In the genomic region with DNA sequence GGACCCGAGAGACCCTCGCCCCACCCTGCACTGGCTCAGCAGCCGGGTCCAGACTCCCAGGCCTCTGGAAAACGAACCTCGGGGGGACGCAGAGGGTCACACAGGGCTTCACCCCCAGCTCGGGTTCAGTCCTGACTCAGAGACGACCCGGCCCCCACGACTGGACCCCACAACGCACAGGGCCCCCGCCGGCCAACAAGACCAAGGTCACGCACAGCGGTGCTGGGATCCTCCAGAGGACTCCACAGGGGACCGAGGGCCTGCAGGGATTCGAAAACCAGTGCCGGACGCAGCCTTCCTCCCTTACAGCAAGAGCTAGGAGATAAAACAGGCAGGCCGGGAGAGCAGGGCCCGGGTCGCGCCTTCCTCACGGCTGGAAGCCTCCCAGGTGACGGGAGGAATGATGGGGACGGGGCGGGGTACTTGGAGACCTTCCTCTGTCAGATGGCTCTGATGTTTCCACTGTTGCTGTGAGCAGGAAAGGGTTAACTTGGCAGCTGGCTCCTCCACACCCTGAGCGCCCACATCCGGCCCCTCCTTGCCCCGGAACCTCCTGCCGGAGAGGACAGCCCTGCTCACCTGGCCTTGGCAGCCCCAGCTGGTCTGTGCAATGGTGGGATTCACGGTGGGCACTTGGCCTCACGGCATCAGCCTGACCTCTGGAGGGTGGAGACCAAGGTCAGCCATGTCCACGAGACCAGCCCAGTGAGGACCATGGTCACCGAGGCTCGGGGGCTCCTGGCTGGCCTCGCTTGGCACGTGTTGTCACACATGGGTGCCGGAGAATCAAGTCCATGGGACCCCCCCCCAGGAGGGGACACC, we compare ENCODE assay signal across 1 cellular context.
A peak's percentile ranks its signal among the peaks of the same experiment; 100 is the strongest.
TF ChIP-seq lines count a peak whose summit lies in the region.

No MANE protein-coding gene starts in this region.

TF ChIP-seq in HepG2, 621 proteins besides CTCF, POLR2A, EP300 and RAD21 (continues in another document):
- TF ChIP-seq ETV5 (CRISPR knock-in tag; IDR thresholded peaks at IDR 0.05; ENCODE audit: borderline replicate concordance): peak; percentile 65
- TF ChIP-seq DR1 (CRISPR knock-in tag; IDR thresholded peaks at IDR 0.05): no peak
- no peak for TF ChIP-seq ATF7 (IDR thresholded peaks at IDR 0.05)
- no peak for TF ChIP-seq ATF7 (CRISPR knock-in tag; IDR thresholded peaks at IDR 0.05)
- no peak for TF ChIP-seq SRSF1 (optimal IDR thresholded peaks at IDR 0.05; ENCODE audit: low read depth, low read length)
- 0 out of 2 replicates have a peak, but pooled peaks have one; percentile 49 for TF ChIP-seq ZNF546 (CRISPR knock-in tag; conservative IDR thresholded peaks at IDR 0.05)
- no peak for TF ChIP-seq PRDM4 (CRISPR knock-in tag; IDR thresholded peaks at IDR 0.05; ENCODE audit: borderline replicate concordance)
- TF ChIP-seq PRPF4 (IDR thresholded peaks at IDR 0.05; ENCODE audit: low read depth, low read length, poor library complexity, severe bottlenecking): no peak
- TF ChIP-seq NFIB (CRISPR knock-in tag; IDR thresholded peaks at IDR 0.05; ENCODE audit: borderline replicate concordance): no peak
- no peak for TF ChIP-seq ZBTB38 (CRISPR knock-in tag; IDR thresholded peaks at IDR 0.05)
- TF ChIP-seq ZNF784 (CRISPR knock-in tag; IDR thresholded peaks at IDR 0.05; ENCODE audit: borderline replicate concordance): no peak
- TF ChIP-seq ZSCAN25 (CRISPR knock-in tag; IDR thresholded peaks at IDR 0.05): no peak
- no peak for TF ChIP-seq SNAPC2 (CRISPR knock-in tag; IDR thresholded peaks at IDR 0.05)
- no peak for TF ChIP-seq ZBTB25 (CRISPR knock-in tag; IDR thresholded peaks at IDR 0.05)
- no peak for TF ChIP-seq RARA (CRISPR knock-in tag; IDR thresholded peaks at IDR 0.05)
- TF ChIP-seq, protein P1, sequence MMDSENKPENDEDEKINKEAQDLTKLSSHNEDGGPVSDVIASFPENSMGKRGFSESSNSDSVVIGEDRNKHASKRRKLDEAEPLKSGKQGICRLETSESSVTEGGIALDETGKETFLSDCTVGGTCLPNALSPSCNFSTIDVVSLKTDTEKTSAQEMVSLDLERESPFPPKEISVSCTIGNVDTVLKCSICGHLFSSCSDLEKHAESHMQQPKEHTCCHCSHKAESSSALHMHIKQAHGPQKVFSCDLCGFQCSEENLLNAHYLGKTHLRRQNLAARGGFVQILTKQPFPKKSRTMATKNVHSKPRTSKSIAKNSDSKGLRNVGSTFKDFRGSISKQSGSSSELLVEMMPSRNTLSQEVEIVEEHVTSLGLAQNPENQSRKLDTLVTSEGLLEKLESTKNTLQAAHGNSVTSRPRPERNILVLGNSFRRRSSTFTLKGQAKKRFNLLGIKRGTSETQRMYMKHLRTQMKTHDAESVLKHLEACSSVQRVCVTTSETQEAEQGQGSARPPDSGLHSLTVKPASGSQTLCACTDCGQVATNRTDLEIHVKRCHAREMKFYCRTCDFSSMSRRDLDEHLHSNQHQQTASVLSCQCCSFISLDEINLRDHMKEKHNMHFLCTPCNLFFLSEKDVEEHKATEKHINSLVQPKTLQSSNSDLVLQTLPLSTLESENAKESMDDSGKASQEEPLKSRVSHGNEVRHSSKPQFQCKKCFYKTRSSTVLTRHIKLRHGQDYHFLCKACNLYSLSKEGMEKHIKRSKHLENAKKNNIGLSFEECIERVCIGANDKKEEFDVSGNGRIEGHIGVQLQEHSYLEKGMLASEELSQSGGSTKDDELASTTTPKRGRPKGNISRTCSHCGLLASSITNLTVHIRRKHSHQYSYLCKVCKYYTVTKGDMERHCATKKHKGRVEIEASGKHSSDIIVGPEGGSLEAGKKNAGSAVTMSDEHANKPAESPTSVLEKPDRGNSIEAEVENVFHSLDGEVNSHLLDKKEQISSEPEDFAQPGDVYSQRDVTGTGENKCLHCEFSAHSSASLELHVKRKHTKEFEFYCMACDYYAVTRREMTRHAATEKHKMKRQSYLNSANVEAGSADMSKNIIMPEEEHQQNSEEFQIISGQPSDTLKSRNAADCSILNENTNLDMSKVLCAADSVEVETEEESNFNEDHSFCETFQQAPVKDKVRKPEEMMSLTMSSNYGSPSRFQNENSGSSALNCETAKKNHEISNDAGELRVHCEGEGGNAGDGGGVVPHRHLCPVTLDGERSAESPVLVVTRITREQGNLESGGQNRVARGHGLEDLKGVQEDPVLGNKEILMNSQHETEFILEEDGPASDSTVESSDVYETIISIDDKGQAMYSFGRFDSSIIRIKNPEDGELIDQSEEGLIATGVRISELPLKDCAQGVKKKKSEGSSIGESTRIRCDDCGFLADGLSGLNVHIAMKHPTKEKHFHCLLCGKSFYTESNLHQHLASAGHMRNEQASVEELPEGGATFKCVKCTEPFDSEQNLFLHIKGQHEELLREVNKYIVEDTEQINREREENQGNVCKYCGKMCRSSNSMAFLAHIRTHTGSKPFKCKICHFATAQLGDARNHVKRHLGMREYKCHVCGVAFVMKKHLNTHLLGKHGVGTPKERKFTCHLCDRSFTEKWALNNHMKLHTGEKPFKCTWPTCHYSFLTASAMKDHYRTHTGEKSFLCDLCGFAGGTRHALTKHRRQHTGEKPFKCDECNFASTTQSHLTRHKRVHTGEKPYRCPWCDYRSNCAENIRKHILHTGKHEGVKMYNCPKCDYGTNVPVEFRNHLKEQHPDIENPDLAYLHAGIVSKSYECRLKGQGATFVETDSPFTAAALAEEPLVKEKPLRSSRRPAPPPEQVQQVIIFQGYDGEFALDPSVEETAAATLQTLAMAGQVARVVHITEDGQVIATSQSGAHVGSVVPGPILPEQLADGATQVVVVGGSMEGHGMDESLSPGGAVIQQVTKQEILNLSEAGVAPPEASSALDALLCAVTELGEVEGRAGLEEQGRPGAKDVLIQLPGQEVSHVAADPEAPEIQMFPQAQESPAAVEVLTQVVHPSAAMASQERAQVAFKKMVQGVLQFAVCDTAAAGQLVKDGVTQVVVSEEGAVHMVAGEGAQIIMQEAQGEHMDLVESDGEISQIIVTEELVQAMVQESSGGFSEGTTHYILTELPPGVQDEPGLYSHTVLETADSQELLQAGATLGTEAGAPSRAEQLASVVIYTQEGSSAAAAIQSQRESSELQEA (CRISPR knock-in tag; IDR thresholded peaks at IDR 0.05; ENCODE audit: not compliant biosample characterization): no peak
- TF ChIP-seq, protein P2, sequence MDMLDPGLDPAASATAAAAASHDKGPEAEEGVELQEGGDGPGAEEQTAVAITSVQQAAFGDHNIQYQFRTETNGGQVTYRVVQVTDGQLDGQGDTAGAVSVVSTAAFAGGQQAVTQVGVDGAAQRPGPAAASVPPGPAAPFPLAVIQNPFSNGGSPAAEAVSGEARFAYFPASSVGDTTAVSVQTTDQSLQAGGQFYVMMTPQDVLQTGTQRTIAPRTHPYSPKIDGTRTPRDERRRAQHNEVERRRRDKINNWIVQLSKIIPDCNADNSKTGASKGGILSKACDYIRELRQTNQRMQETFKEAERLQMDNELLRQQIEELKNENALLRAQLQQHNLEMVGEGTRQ (IDR thresholded peaks at IDR 0.05; ENCODE audit: low read depth, low read length): no peak
- TF ChIP-seq, protein P2 (CRISPR knock-in tag; IDR thresholded peaks at IDR 0.05; ENCODE audit: borderline replicate concordance): no peak
- TF ChIP-seq ZNF350 (CRISPR knock-in tag; IDR thresholded peaks at IDR 0.05; ENCODE audit: borderline replicate concordance, low read depth): 0 out of 2 replicates have a peak, but pooled peaks have one; percentile 16
- TF ChIP-seq NR2C2 (CRISPR knock-in tag; IDR thresholded peaks at IDR 0.05; ENCODE audit: borderline replicate concordance): peak; percentile 42; the same call in 1 of the 2 replicates
- TF ChIP-seq, protein P3, sequence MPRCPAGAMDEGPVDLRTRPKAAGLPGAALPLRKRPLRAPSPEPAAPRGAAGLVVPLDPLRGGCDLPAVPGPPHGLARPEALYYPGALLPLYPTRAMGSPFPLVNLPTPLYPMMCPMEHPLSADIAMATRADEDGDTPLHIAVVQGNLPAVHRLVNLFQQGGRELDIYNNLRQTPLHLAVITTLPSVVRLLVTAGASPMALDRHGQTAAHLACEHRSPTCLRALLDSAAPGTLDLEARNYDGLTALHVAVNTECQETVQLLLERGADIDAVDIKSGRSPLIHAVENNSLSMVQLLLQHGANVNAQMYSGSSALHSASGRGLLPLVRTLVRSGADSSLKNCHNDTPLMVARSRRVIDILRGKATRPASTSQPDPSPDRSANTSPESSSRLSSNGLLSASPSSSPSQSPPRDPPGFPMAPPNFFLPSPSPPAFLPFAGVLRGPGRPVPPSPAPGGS (CRISPR knock-in tag; IDR thresholded peaks at IDR 0.05): no peak
- TF ChIP-seq RFXANK (CRISPR knock-in tag; IDR thresholded peaks at IDR 0.05): no peak
- TF ChIP-seq, protein P4, sequence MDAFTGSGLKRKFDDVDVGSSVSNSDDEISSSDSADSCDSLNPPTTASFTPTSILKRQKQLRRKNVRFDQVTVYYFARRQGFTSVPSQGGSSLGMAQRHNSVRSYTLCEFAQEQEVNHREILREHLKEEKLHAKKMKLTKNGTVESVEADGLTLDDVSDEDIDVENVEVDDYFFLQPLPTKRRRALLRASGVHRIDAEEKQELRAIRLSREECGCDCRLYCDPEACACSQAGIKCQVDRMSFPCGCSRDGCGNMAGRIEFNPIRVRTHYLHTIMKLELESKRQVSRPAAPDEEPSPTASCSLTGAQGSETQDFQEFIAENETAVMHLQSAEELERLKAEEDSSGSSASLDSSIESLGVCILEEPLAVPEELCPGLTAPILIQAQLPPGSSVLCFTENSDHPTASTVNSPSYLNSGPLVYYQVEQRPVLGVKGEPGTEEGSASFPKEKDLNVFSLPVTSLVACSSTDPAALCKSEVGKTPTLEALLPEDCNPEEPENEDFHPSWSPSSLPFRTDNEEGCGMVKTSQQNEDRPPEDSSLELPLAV (CRISPR knock-in tag; conservative IDR thresholded peaks at IDR 0.05; ENCODE audit: low read depth): no peak
- no peak for TF ChIP-seq EZH2 (conservative IDR thresholded peaks at IDR 0.05; ENCODE audit: low read depth, low read length)
- no peak for TF ChIP-seq KDM3A (CRISPR knock-in tag; IDR thresholded peaks at IDR 0.05; ENCODE audit: low read depth)
- no peak for TF ChIP-seq XBP1 (CRISPR knock-in tag; IDR thresholded peaks at IDR 0.05)
- no peak for TF ChIP-seq ZNF232 (CRISPR knock-in tag; IDR thresholded peaks at IDR 0.05; ENCODE audit: borderline replicate concordance)
- TF ChIP-seq SOX13 (IDR thresholded peaks at IDR 0.05): no peak
- no peak for TF ChIP-seq SOX13 (CRISPR knock-in tag; conservative IDR thresholded peaks at IDR 0.05 in 1 of 2, IDR thresholded peaks at IDR 0.05 in 1 of 2)
- no peak for TF ChIP-seq NAIF1 (CRISPR knock-in tag; IDR thresholded peaks at IDR 0.05; ENCODE audit: borderline replicate concordance)
- no peak for TF ChIP-seq ZNF562 (CRISPR knock-in tag; IDR thresholded peaks at IDR 0.05; ENCODE audit: borderline replicate concordance)
- peak; percentile 26; the same call in 1 of the 2 replicates for TF ChIP-seq ZNF614 (CRISPR knock-in tag; IDR thresholded peaks at IDR 0.05; ENCODE audit: borderline replicate concordance)
- TF ChIP-seq JUN (CRISPR knock-in tag; IDR thresholded peaks at IDR 0.05): no peak
- no peak; the same call in 1 of the 2 replicates for TF ChIP-seq KDM5B (CRISPR knock-in tag; IDR thresholded peaks at IDR 0.05; ENCODE audit: borderline replicate concordance)
- TF ChIP-seq ZNF260 (CRISPR knock-in tag; IDR thresholded peaks at IDR 0.05; ENCODE audit: borderline replicate concordance, low read depth): no peak
- TF ChIP-seq IRX3 (CRISPR knock-in tag; IDR thresholded peaks at IDR 0.05; ENCODE audit: borderline replicate concordance, low read depth): no peak
- TF ChIP-seq ZNF652 (CRISPR knock-in tag; IDR thresholded peaks at IDR 0.05; ENCODE audit: borderline replicate concordance, low read depth): peak; percentile 96
- TF ChIP-seq GABPA (IDR thresholded peaks at IDR 0.05; ENCODE audit: low read depth, low read length): peak; percentile 45; the same call in 1 of the 2 replicates
- TF ChIP-seq GABPA (CRISPR knock-in tag; IDR thresholded peaks at IDR 0.05; ENCODE audit: low read depth): peak; percentile 83
- no peak for TF ChIP-seq HOXD1 (CRISPR knock-in tag; IDR thresholded peaks at IDR 0.05)
